ENCODE assay signal across 8 cellular contexts in the genomic region with DNA sequence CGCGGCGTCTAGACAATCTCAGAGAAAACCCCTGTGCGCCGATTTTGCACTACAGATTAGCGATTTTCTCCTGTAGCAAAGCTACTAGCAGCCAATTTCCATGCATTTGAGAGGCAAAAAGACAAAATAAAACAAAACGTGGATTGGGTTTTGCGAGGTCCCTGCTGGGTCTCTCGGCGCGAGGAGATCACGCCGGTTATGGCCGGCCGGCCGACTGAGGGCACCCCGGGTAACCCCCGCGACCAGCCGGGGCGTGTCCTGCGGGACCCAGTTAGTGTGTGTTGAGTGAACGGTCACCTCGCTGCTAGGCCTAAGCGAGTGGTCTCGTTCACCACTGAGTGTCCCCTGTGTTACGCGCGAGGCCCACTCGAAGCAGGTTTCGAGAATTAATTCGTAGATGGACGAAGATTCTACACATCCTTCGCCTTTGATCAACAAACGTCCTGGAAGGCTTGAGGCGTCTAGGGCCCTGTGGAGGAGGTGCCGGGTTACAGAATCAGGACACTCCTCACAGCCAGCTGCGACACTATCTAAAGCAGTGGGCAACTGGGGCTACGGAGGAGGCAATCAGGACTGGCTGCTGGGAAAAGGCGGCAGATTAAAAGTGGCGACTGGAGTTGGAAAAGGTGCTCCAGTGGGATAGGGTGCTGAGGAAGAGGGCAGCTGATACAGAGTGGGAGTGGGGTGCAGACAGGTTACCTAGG. TPM values are rescaled to one million over a fixed set of nuclear protein-coding genes. Genes with fewer than 3 reads are reported as not detected.
A peak's percentile ranks its signal among the peaks of the same experiment; 100 is the strongest.
DNase-seq lines count a peak whose midpoint lies in the region; ATAC-seq, FAIRE-seq and TF ChIP-seq lines count a peak whose summit lies in the region.

No MANE protein-coding gene starts in this region.

- POLR2A ChIA-PET in AG04449 (lab: Yijun Ruan, JAX), result interaction anchor here (0.6 to 1.5 kb wide), 3 partner anchors 13 to 84 kb away, joined by 3 to 4 read pairs (median 4); no protein-coding TSS in a partner anchor
- POLR2A ChIA-PET in WTC11 (lab: Charles Lee), result interaction anchor here (1.4 kb wide), 1 partner anchor 9 kb away, joined by 5 read pairs; no protein-coding TSS in a partner anchor

- no peak for TF ChIP-seq CTCF in AG04449 (IDR thresholded peaks at IDR 0.05; ENCODE audit: insufficient read depth, low read length, missing control alignments)
- no peak for TF ChIP-seq CTCF in WTC11 (IDR thresholded peaks at IDR 0.05)

- H3K27me3 Mint-ChIP-seq in WTC11 (ENCODE audit: low read depth), result no peaks in the 10 kb centered on the region

- H3K4me1 Mint-ChIP-seq in WTC11, result peaks cover 50% of the 10 kb centered on the region

- H3K36me3 Mint-ChIP-seq in WTC11, result peaks cover 12% of the 10 kb centered on the region

- intact Hi-C loops in posterior vena cava (cut with DNase I), result no loop called here

- FAIRE-seq in GM19239 (lab: Jason Lieb, UNC), result no peak

- no peaks in the 10 kb centered on the region for H3K9me3 Mint-ChIP-seq in WTC11

- H3K27ac Mint-ChIP-seq in WTC11, result peak overlapping the region; percentile 94

- no peak for DNase-seq in AG04449 (ENCODE audit: low read depth, low spot score)
- peak; percentile 30 for DNase-seq in GM19239 (ENCODE audit: insufficient read length, low spot score)
- DNase-seq in WTC11 (ENCODE audit: low spot score), result peak; percentile 46
- DNase-seq in glomerular visceral epithelial cell (ENCODE audit: extremely low spot score), result peak; percentile 41
- DNase-seq in posterior vena cava (ENCODE audit: low spot score), result peak; percentile 85

- H3K4me3 Mint-ChIP-seq in WTC11, result peak overlapping the region; percentile 89

- peak; percentile 32 for ATAC-seq in WTC11
- no peak for ATAC-seq in GM21786 (IDR thresholded peaks at IDR 0.05; ENCODE audit: unreplicated experiment)
- no peak for ATAC-seq in HG02852 (IDR thresholded peaks at IDR 0.05; ENCODE audit: unreplicated experiment)
- no peak for ATAC-seq in HG02588 (IDR thresholded peaks at IDR 0.05; ENCODE audit: unreplicated experiment)

- peak overlapping the region; percentile 70 for H3K4me3 ChIP-seq in AG04449 (ENCODE audit: low read depth, low read length)

- CTCF ChIA-PET in AG04449 (lab: Yijun Ruan, JAX) (interaction anchor here (0.7 to 1.9 kb wide), 6 partner anchors 9 to 137 kb away, joined by 3 to 6 read pairs (median 4); no protein-coding TSS in a partner anchor), WTC11 (lab: Charles Lee) (interaction anchor here (0.6 to 5.4 kb wide), 7 partner anchors 8 to 135 kb away, joined by 3 to 37 read pairs (median 11); no protein-coding TSS in a partner anchor)

TF ChIP-seq in WTC11, 78 proteins besides CTCF, POLR2A, EP300 and RAD21:
- TF ChIP-seq, protein P1, sequence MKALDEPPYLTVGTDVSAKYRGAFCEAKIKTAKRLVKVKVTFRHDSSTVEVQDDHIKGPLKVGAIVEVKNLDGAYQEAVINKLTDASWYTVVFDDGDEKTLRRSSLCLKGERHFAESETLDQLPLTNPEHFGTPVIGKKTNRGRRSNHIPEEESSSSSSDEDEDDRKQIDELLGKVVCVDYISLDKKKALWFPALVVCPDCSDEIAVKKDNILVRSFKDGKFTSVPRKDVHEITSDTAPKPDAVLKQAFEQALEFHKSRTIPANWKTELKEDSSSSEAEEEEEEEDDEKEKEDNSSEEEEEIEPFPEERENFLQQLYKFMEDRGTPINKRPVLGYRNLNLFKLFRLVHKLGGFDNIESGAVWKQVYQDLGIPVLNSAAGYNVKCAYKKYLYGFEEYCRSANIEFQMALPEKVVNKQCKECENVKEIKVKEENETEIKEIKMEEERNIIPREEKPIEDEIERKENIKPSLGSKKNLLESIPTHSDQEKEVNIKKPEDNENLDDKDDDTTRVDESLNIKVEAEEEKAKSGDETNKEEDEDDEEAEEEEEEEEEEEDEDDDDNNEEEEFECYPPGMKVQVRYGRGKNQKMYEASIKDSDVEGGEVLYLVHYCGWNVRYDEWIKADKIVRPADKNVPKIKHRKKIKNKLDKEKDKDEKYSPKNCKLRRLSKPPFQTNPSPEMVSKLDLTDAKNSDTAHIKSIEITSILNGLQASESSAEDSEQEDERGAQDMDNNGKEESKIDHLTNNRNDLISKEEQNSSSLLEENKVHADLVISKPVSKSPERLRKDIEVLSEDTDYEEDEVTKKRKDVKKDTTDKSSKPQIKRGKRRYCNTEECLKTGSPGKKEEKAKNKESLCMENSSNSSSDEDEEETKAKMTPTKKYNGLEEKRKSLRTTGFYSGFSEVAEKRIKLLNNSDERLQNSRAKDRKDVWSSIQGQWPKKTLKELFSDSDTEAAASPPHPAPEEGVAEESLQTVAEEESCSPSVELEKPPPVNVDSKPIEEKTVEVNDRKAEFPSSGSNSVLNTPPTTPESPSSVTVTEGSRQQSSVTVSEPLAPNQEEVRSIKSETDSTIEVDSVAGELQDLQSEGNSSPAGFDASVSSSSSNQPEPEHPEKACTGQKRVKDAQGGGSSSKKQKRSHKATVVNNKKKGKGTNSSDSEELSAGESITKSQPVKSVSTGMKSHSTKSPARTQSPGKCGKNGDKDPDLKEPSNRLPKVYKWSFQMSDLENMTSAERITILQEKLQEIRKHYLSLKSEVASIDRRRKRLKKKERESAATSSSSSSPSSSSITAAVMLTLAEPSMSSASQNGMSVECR (CRISPR knock-in tag; IDR thresholded peaks at IDR 0.05; ENCODE audit: borderline replicate concordance), result 0 out of 2 replicates have a peak, but pooled peaks have one; percentile 54
- no peak for TF ChIP-seq ZNF219 (CRISPR knock-in tag; IDR thresholded peaks at IDR 0.05; ENCODE audit: borderline replicate concordance)
- TF ChIP-seq PRDM15 (CRISPR knock-in tag; IDR thresholded peaks at IDR 0.05), result peak; percentile 76
- 0 out of 2 replicates have a peak, but pooled peaks have one; percentile 16 for TF ChIP-seq MAX (CRISPR knock-in tag; IDR thresholded peaks at IDR 0.05)
- TF ChIP-seq TEAD1 (CRISPR knock-in tag; IDR thresholded peaks at IDR 0.05), result peak; percentile 53; the same call in 1 of the 2 replicates

RNA-seq across cellular contexts. Expression of gene VDAC1, which starts 0.8 kb away (rescaled TPM):
- total RNA-seq in WTC11 (2021) (266 to 274 TPM (median 268 TPM) in 3 replicates), posterior vena cava (100 to 1,000 TPM; 104 to 105 TPM)

RNA-seq across cellular contexts. Expression of gene C5orf15, which starts 37.1 kb away (rescaled TPM):
- total RNA-seq in WTC11 (2021) (29.9 to 32.7 TPM (median 30.3 TPM) in 3 replicates), posterior vena cava (10 to 100 TPM; 24.0 to 29.2 TPM)
